ENCODE assay signal across 8 cellular contexts in the genomic region with DNA sequence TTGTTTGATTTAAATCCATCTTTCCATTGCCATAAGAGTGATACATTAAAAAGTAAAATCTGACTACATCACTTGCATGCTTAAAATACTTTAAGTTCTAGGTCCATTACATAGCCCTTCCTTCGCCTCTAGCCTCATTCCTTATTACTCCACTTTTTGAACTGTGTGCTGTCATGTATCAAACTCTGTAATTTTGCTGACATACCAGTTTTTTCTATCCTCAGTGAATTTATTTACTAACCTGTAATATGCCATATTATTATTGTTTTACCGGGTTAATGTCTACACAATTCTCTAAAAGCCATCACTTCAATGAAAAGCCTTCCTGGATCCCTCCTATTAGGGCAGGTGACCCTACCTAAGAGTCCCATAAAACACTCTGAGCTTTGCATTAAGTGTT. TPM values are rescaled to one million over a fixed set of nuclear protein-coding genes. Genes with fewer than 3 reads are reported as not detected.
"Had no signal": no experiment of that assay in that cellular context is flagged by ENCODE, and none has a peak within 500 bp of the region (broad histone marks: within the 10 kb centered on the region; RNA-seq: fewer than 3 reads in every experiment).

No MANE protein-coding gene starts in this region.

- H3K27ac ChIP-seq: KMS-11 had no signal

- H3K4me2 ChIP-seq: KMS-11 had no signal

- DNase-seq: GOT3, H9, HCEC 1CT, KBM-7 had no signal

- H3K9ac ChIP-seq: KMS-11 had no signal

- FAIRE-seq: H54, HTR-8/SVneo had no signal

RNA-seq across cellular contexts. Expression of a gene that starts 4.9 kb away (rescaled TPM):
- total RNA-seq: H9, HT-29 had no signal

RNA-seq across cellular contexts. Expression of a gene that starts 42.2 kb away (rescaled TPM):
- total RNA-seq: H9, HT-29 had no signal

RNA-seq across cellular contexts. Expression of a gene that starts 47.7 kb away (rescaled TPM):
- total RNA-seq: H9, HT-29 had no signal
